In genomic region chr12:57016348-57016747, GRCh38 we compare ENCODE assay signal across 20 cellular contexts. TPM values are rescaled to one million over a fixed set of nuclear protein-coding genes. Genes with fewer than 3 reads are reported as not detected.
DNase-seq lines count a peak whose midpoint lies in the region; ATAC-seq and TF ChIP-seq lines count a peak whose summit lies in the region.
"Had no signal": no experiment of that assay in that cellular context is flagged by ENCODE, and none has a peak within 500 bp of the region (broad histone marks: within the 10 kb centered on the region; RNA-seq: fewer than 3 reads in every experiment).

TSS of gene TAC3 (minus strand) at chr12:57016529. CDS start at chr12:57015797, 732 bp downstream.

- H3K79me2 ChIP-seq in HCT116 (ENCODE audit: insufficient read depth, low read length) = no peaks in the 10 kb centered on the region

- no peaks in the 10 kb centered on the region for H3K36me3 Mint-ChIP-seq in nephron progenitor cell (ENCODE audit: low read depth)
- H3K36me3 Mint-ChIP-seq: immature natural killer cell had no signal

- no peaks in the 10 kb centered on the region for H3K36me3 ChIP-seq in HCT116 (ENCODE audit: control insufficient read depth in 1 of 2, insufficient read depth in 2 of 2, low read length in 2 of 2)
- no peaks in the 10 kb centered on the region for H3K36me3 ChIP-seq in heart left ventricle
- H3K36me3 ChIP-seq: adrenal gland, HAP-1, left ventricle myocardium inferior, prostate gland had no signal

- H3K4me2 ChIP-seq in HCT116 (ENCODE audit: low read length) = no peak within 1 kb of the TSS

- BruUV-seq in HCT116 (replicated peaks; lab: Mats Ljungman, UMichigan) = no TSS peak

- no peak within 1 kb of the TSS for H2AFZ ChIP-seq in HCT116 (ENCODE audit: low read depth, low read length, poor library complexity, severe bottlenecking)

- no peak for TF ChIP-seq RAD21 in HCT116 (IDR thresholded peaks at IDR 0.05; ENCODE audit: low read depth)

- H3K9me3 ChIP-seq in HCT116 (ENCODE audit: control insufficient read depth in 1 of 2, insufficient read depth in 1 of 2, low read depth in 1 of 2, low read length in 2 of 2) (no peaks in the 10 kb centered on the region), heart left ventricle (no peaks in the 10 kb centered on the region)
- H3K9me3 ChIP-seq: adrenal gland, HAP-1, left ventricle myocardium inferior, prostate gland had no signal

- no peak for TF ChIP-seq CTCF in HCT116 (IDR thresholded peaks at IDR 0.05 in 2 of 3, conservative IDR thresholded peaks at IDR 0.05 in 1 of 3; ENCODE audit: borderline replicate concordance in 1 of 3, insufficient read depth in 1 of 3, low read depth in 2 of 3, low read length in 2 of 3)
- TF ChIP-seq CTCF in nephron progenitor cell (IDR thresholded peaks at IDR 0.05) = no peak
- TF ChIP-seq CTCF in heart left ventricle (IDR thresholded peaks at IDR 0.05) = no peak

- no peaks in the 10 kb centered on the region for H4K20me1 ChIP-seq in HCT116 (ENCODE audit: insufficient read depth)

- no peaks in the 10 kb centered on the region for H3K9me3 Mint-ChIP-seq in nephron progenitor cell
- H3K9me3 Mint-ChIP-seq: CD4-positive, alpha-beta T cell; effector memory CD8-positive, alpha-beta T cell; immature natural killer cell had no signal

- POLR2A ChIA-PET in HCT116 (lab: Charles Lee) = no interaction called here

- intact Hi-C loops in HCT116 (cut with micrococcal nuclease) (no loop called here), heart left ventricle (cut with DNase I) (no loop called here)

- H3K4me1 Mint-ChIP-seq in nephron progenitor cell = peaks cover 27% of the 10 kb centered on the region
- H3K4me1 Mint-ChIP-seq: immature natural killer cell had no signal

- H3K27me3 Mint-ChIP-seq in nephron progenitor cell (ENCODE audit: low read depth, poor library complexity) = peaks cover 51% of the 10 kb centered on the region
- H3K27me3 Mint-ChIP-seq: CD4-positive, alpha-beta T cell had no signal

- RAD21 ChIA-PET in HCT116 (lab: Charles Lee; ENCODE audit: low non-redundant PET in 1 of 2, low total read pairs in 2 of 2, uncharacterized antibody in 2 of 2, unreplicated experiment in 2 of 2) = no interaction called here

- no peak within 1 kb of the TSS for H3K4me3 Mint-ChIP-seq in nephron progenitor cell
- H3K4me3 Mint-ChIP-seq: CD4-positive, alpha-beta T cell; effector memory CD8-positive, alpha-beta T cell; immature natural killer cell had no signal

- no peak within 1 kb of the TSS for H3K27ac Mint-ChIP-seq in nephron progenitor cell
- H3K27ac Mint-ChIP-seq: CD4-positive, alpha-beta T cell; effector memory CD8-positive, alpha-beta T cell; immature natural killer cell had no signal

- H3K27ac ChIP-seq in HCT116 (ENCODE audit: low read depth, low read length) = no peak within 1 kb of the TSS
- no peak within 1 kb of the TSS for H3K27ac ChIP-seq in heart left ventricle
- H3K27ac ChIP-seq: adrenal gland, left ventricle myocardium inferior, prostate gland had no signal

- DNase-seq in HCT116 (ENCODE audit: low read depth, low spot score) (no peak), NCI-H69 (lab: John Stamatoyannopoulos, UW) (peak; percentile 47), erythroblast (lab: John Stamatoyannopoulos, UW) (peak; percentile 24 to 30), nephron progenitor cell (peak; percentile 26), heart left ventricle (no peak), NCI-H446 (lab: John Stamatoyannopoulos, UW) (no peak)
- DNase-seq: activated CD4-positive, alpha-beta T cell treated with anti-CD3 and anti-CD28 coated beads, Interleukin-2, amount 50 U/mL, for 48 hours; activated gamma-delta T cell treated with Interleukin-2 at 50 U/mL for 16 hours; adrenal gland; CD4-positive, alpha-beta T cell; effector memory CD8-positive, alpha-beta T cell; immature natural killer cell; Karpas-422; left ventricle myocardium inferior; NCI-H1048; NCI-H2081; NCI-H510A had no signal

- H3K4me1 ChIP-seq in HCT116 (ENCODE audit: control insufficient read depth in 1 of 2, insufficient read depth in 2 of 2, low read length in 2 of 2) = no peaks in the 10 kb centered on the region
- H3K4me1 ChIP-seq in heart left ventricle = peaks cover 0 to 5% (median 0%) of the 10 kb centered on the region in 12 donors
- H3K4me1 ChIP-seq: adrenal gland, left ventricle myocardium inferior, prostate gland had no signal

- no peak for TF ChIP-seq POLR2A in HCT116 (IDR thresholded peaks at IDR 0.05; ENCODE audit: borderline replicate concordance, extremely low read depth, insufficient read depth, insufficient read length)
- no peak for TF ChIP-seq POLR2A in erythroblast (IDR thresholded peaks at IDR 0.05; ENCODE audit: low read length)
- TF ChIP-seq POLR2A in heart left ventricle (IDR thresholded peaks at IDR 0.05) = no peak

- peaks cover 28% of the 10 kb centered on the region; the same call in 1 of the 2 replicates for H3K27me3 ChIP-seq in HCT116 (ENCODE audit: insufficient read depth, low read length)
- H3K27me3 ChIP-seq in heart left ventricle = peaks cover 0 to 34% (median 10%) of the 10 kb centered on the region in 9 donors
- H3K27me3 ChIP-seq: adrenal gland had no signal

- H3K9ac ChIP-seq in HCT116 (ENCODE audit: low read length) = no peak within 1 kb of the TSS

- 25 to 34% (median 32%) methylated on average over 6 of the region's 6 CpGs for WGBS in heart left ventricle, 4 donors

- ATAC-seq in HCT116 (peak; percentile 49), heart left ventricle (no peak), GM18511 (IDR thresholded peaks at IDR 0.05; ENCODE audit: unreplicated experiment) (no peak)
- ATAC-seq: effector memory CD8-positive, alpha-beta T cell had no signal

- H3K4me3 ChIP-seq in HCT116 (replicated peaks in 1 of 2; ENCODE audit: low read depth in 1 of 2, low read length in 2 of 2) (no peak within 1 kb of the TSS), heart left ventricle (no peak within 1 kb of the TSS)
- H3K4me3 ChIP-seq: adrenal gland, HAP-1, left ventricle myocardium inferior, prostate gland had no signal

- H3K9me2 ChIP-seq in HCT116 (ENCODE audit: insufficient read depth) = no peaks in the 10 kb centered on the region

- CTCF ChIA-PET in HCT116 (lab: Charles Lee) = interaction anchor here (1.2 to 1.4 kb wide), 2 partner anchors 43 to 46 kb away, joined by 3 read pairs; no protein-coding TSS in a partner anchor

TF ChIP-seq in HCT116, 20 proteins besides CTCF, POLR2A, EP300 and RAD21 (continues in another document):
- no peak for TF ChIP-seq SIN3A (IDR thresholded peaks at IDR 0.05; ENCODE audit: low read depth)
- TF ChIP-seq EZH2phosphoT487 (IDR thresholded peaks at IDR 0.05; ENCODE audit: borderline replicate concordance) = no peak
- TF ChIP-seq POLR2AphosphoS5 (IDR thresholded peaks at IDR 0.05; ENCODE audit: low read depth, low read length) = no peak
- TF ChIP-seq FOSL1 (IDR thresholded peaks at IDR 0.05; ENCODE audit: low read depth) = no peak
- TF ChIP-seq TCF7L2 (IDR thresholded peaks at IDR 0.05; ENCODE audit: borderline replicate concordance, extremely low read depth, insufficient read depth, insufficient read length) = no peak
- no peak for TF ChIP-seq SRF (IDR thresholded peaks at IDR 0.05; ENCODE audit: low read depth)
- no peak for TF ChIP-seq YY1 (IDR thresholded peaks at IDR 0.05; ENCODE audit: extremely low read depth, insufficient replicate concordance, low read depth, low read length)
- no peak for TF ChIP-seq JUND (IDR thresholded peaks at IDR 0.05)
- TF ChIP-seq, protein P1, sequence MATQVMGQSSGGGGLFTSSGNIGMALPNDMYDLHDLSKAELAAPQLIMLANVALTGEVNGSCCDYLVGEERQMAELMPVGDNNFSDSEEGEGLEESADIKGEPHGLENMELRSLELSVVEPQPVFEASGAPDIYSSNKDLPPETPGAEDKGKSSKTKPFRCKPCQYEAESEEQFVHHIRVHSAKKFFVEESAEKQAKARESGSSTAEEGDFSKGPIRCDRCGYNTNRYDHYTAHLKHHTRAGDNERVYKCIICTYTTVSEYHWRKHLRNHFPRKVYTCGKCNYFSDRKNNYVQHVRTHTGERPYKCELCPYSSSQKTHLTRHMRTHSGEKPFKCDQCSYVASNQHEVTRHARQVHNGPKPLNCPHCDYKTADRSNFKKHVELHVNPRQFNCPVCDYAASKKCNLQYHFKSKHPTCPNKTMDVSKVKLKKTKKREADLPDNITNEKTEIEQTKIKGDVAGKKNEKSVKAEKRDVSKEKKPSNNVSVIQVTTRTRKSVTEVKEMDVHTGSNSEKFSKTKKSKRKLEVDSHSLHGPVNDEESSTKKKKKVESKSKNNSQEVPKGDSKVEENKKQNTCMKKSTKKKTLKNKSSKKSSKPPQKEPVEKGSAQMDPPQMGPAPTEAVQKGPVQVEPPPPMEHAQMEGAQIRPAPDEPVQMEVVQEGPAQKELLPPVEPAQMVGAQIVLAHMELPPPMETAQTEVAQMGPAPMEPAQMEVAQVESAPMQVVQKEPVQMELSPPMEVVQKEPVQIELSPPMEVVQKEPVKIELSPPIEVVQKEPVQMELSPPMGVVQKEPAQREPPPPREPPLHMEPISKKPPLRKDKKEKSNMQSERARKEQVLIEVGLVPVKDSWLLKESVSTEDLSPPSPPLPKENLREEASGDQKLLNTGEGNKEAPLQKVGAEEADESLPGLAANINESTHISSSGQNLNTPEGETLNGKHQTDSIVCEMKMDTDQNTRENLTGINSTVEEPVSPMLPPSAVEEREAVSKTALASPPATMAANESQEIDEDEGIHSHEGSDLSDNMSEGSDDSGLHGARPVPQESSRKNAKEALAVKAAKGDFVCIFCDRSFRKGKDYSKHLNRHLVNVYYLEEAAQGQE (IDR thresholded peaks at IDR 0.05; ENCODE audit: low read depth) = no peak
- no peak for TF ChIP-seq EGR1 (IDR thresholded peaks at IDR 0.05; ENCODE audit: low read depth)
- no peak for TF ChIP-seq CBX3 (IDR thresholded peaks at IDR 0.05; ENCODE audit: low read depth)
- TF ChIP-seq SP1 (IDR thresholded peaks at IDR 0.05; ENCODE audit: low read depth) = no peak
- TF ChIP-seq ATF3 (IDR thresholded peaks at IDR 0.05) = no peak
- no peak for TF ChIP-seq ZFX (IDR thresholded peaks at IDR 0.05)
- no peak for TF ChIP-seq CEBPB (IDR thresholded peaks at IDR 0.05; ENCODE audit: low read depth)

RNA-seq across cellular contexts. Expression of gene TAC3, which starts in this region (rescaled TPM):
- total RNA-seq in HCT116 (2021; ENCODE audit: unreplicated experiment) (not detected), heart left ventricle (not detected)
- 0.11 and 0.31 TPM in 2 replicates for polyA plus RNA-seq in HCT116 (2012)
- polyA plus RNA-seq in heart left ventricle = not detected
- total RNA-seq: CD4-positive, alpha-beta T cell; left ventricle myocardium inferior; prostate gland had no signal
- polyA plus RNA-seq: immature natural killer cell had no signal

Comparison
In these comparisons a context has a peak if more than half of its experiments do, and no peak if none do; other contexts are left out.
1. Peak in ATAC-seq in HCT116; RNA of the gene not detected or under 1 TPM.
2. DNase-seq: peak in NCI-H69 (single experiment), erythroblast (2 of 2) and nephron progenitor cell (single experiment); none in HCT116 (single experiment), heart left ventricle (0 of 5) and NCI-H446 (0 of 2).